ENCODE assay signal across 1 cellular context in genomic region chr2:231571810-231572209, GRCh38.
TF ChIP-seq lines count a peak whose summit lies in the region.

No MANE protein-coding gene starts in this region.

TF ChIP-seq in HEK293, 187 proteins besides CTCF, POLR2A, EP300 and RAD21:
- TF ChIP-seq PRDM10 (tag by site-specific recombination; IDR thresholded peaks at IDR 0.05), result peak; percentile 92
- no peak for TF ChIP-seq ZNF530 (tag by site-specific recombination; IDR thresholded peaks at IDR 0.05; ENCODE audit: low read depth)
